Comparison of ENCODE assay signal across 1 cellular context in the genomic region with DNA sequence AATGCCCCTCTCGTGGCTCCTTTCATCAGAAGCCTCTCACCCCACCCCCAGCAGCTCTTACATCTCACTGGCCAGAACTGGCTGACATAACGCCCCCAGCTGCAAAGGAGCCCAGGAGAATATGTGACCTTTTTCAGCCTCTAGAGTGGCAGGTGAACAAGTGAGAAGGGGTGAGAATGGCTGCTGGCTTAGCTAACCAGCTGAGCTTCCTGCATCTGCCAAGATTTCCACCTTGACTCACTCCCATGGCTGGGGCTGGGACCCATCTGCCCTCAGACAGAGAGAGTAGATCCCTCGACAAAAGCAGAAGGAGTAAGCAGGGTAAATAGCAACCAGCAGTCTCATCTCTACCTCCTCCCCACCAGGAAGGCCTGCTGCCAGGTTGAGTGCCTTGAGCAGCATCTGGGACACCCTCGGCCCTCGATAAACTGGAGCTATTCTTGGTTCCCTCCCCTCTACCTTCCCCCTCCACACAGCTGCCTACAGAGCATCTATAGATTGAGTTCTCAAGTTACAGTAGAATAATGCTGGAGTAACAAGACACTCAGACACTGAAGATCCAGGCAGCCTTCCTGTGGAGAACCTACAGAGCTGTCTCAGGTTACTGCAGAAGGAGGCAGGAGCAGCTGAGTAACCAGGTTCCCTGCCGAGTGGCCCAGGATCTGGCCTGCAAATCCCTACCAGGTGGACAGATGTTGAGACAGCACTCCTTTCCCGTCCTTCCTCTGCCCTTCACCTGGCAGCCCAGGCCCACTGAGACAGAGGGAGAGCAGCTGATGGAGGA.
TF ChIP-seq lines count a peak whose summit lies in the region.

No MANE protein-coding gene starts in this region.

TF ChIP-seq in WTC11, 78 proteins besides CTCF, POLR2A, EP300 and RAD21 (continued from another document):
- TF ChIP-seq, protein P1, sequence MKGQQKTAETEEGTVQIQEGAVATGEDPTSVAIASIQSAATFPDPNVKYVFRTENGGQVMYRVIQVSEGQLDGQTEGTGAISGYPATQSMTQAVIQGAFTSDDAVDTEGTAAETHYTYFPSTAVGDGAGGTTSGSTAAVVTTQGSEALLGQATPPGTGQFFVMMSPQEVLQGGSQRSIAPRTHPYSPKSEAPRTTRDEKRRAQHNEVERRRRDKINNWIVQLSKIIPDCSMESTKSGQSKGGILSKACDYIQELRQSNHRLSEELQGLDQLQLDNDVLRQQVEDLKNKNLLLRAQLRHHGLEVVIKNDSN (CRISPR knock-in tag; IDR thresholded peaks at IDR 0.05): no peak
- TF ChIP-seq ATF1 (CRISPR knock-in tag; IDR thresholded peaks at IDR 0.05): no peak
- TF ChIP-seq, protein P2, sequence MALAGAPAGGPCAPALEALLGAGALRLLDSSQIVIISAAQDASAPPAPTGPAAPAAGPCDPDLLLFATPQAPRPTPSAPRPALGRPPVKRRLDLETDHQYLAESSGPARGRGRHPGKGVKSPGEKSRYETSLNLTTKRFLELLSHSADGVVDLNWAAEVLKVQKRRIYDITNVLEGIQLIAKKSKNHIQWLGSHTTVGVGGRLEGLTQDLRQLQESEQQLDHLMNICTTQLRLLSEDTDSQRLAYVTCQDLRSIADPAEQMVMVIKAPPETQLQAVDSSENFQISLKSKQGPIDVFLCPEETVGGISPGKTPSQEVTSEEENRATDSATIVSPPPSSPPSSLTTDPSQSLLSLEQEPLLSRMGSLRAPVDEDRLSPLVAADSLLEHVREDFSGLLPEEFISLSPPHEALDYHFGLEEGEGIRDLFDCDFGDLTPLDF (CRISPR knock-in tag; IDR thresholded peaks at IDR 0.05): no peak
- TF ChIP-seq GTF2I (CRISPR knock-in tag; conservative IDR thresholded peaks at IDR 0.05): 0 out of 2 replicates have a peak, but pooled peaks have one; percentile 41
- TF ChIP-seq NFYB (CRISPR knock-in tag; conservative IDR thresholded peaks at IDR 0.05; ENCODE audit: low read depth): no peak
- TF ChIP-seq MYBL2 (CRISPR knock-in tag; IDR thresholded peaks at IDR 0.05): 0 out of 2 replicates have a peak, but pooled peaks have one; percentile 47
- TF ChIP-seq JAZF1 (CRISPR knock-in tag; IDR thresholded peaks at IDR 0.05): no peak
- no peak for TF ChIP-seq NFE2L1 (CRISPR knock-in tag; IDR thresholded peaks at IDR 0.05)
- TF ChIP-seq, protein P3, sequence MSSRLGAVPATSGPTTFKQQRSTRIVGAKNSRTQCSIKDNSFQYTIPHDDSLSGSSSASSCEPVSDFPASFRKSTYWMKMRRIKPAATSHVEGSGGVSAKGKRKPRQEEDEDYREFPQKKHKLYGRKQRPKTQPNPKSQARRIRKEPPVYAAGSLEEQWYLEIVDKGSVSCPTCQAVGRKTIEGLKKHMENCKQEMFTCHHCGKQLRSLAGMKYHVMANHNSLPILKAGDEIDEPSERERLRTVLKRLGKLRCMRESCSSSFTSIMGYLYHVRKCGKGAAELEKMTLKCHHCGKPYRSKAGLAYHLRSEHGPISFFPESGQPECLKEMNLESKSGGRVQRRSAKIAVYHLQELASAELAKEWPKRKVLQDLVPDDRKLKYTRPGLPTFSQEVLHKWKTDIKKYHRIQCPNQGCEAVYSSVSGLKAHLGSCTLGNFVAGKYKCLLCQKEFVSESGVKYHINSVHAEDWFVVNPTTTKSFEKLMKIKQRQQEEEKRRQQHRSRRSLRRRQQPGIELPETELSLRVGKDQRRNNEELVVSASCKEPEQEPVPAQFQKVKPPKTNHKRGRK (CRISPR knock-in tag; IDR thresholded peaks at IDR 0.05; ENCODE audit: borderline replicate concordance): no peak
- TF ChIP-seq NR2C2 (CRISPR knock-in tag; IDR thresholded peaks at IDR 0.05): no peak
- no peak for TF ChIP-seq RORB (CRISPR knock-in tag; IDR thresholded peaks at IDR 0.05)
- TF ChIP-seq ZNF416 (CRISPR knock-in tag; IDR thresholded peaks at IDR 0.05): no peak
- no peak for TF ChIP-seq OVOL2 (CRISPR knock-in tag; IDR thresholded peaks at IDR 0.05; ENCODE audit: borderline replicate concordance)
- no peak for TF ChIP-seq MXD4 (CRISPR knock-in tag; IDR thresholded peaks at IDR 0.05; ENCODE audit: borderline replicate concordance)
- peak; percentile 54; the same call in 1 of the 2 replicates for TF ChIP-seq SP1 (CRISPR knock-in tag; conservative IDR thresholded peaks at IDR 0.05)
TF ChIP-seq in WTC11: peak in this region for 15.
